8 cellular contexts compared by ENCODE assay signal in genomic region chr19:6739390-6739883, GRCh38. TPM values are rescaled to one million over a fixed set of nuclear protein-coding genes. Genes with fewer than 3 reads are reported as not detected.
DNase-seq lines count a peak whose midpoint lies in the region; ATAC-seq and TF ChIP-seq lines count a peak whose summit lies in the region.

TSS of gene TRIP10 (plus strand) at chr19:6739680. CDS start at chr19:6739762, 82 bp downstream.

- H2AFZ ChIP-seq in neuronal stem cell (ENCODE audit: low read length): peak within 1 kb of the TSS; percentile 90

- H2BK15ac ChIP-seq in neuronal stem cell (ENCODE audit: low read length): peak within 1 kb of the TSS; percentile 97

- peak within 1 kb of the TSS; percentile 79 for H3K4me2 ChIP-seq in neuronal stem cell (ENCODE audit: insufficient read depth, low read length, poor library complexity, severe bottlenecking)

- H2BK5ac ChIP-seq in neuronal stem cell (ENCODE audit: low read length): peak within 1 kb of the TSS; percentile 76

- H3K27ac ChIP-seq in C4-2B: peak within 1 kb of the TSS; percentile 76
- peak within 1 kb of the TSS; percentile 92 for H3K27ac ChIP-seq in SK-N-MC
- peak within 1 kb of the TSS; percentile 32 for H3K27ac ChIP-seq in neuronal stem cell (replicated peaks; ENCODE audit: low read length)

- no CpG with 5 or more reads among the region's 47 CpGs for WGBS in neuronal stem cell (ENCODE audit: extremely low coverage in 2 of 2, insufficient read length in 2 of 2, insufficient replicate concordance in 1 of 2), 2 donors

- H3K23ac ChIP-seq in neuronal stem cell (ENCODE audit: low read depth, low read length, poor library complexity): peak within 1 kb of the TSS; percentile 97

- H3K18ac ChIP-seq in neuronal stem cell (ENCODE audit: low read length): peak within 1 kb of the TSS; percentile 93

- TF ChIP-seq CTCF in C4-2B (conservative IDR thresholded peaks at IDR 0.05): no peak

- H3K4ac ChIP-seq in neuronal stem cell (ENCODE audit: low read length): no peak within 1 kb of the TSS

- H3K9ac ChIP-seq in SK-N-MC (ENCODE audit: insufficient read length) (peak within 1 kb of the TSS; percentile 78), neuronal stem cell (ENCODE audit: low read depth, low read length, poor library complexity) (peak within 1 kb of the TSS; percentile 75)

- H4K8ac ChIP-seq in neuronal stem cell (ENCODE audit: low read depth, low read length): no peak within 1 kb of the TSS

- no peak within 1 kb of the TSS for H3K14ac ChIP-seq in neuronal stem cell (ENCODE audit: low read length)

- no peak for ATAC-seq in GM18867 (IDR thresholded peaks at IDR 0.05; ENCODE audit: unreplicated experiment)

- DNase-seq in HuH-7 (ENCODE audit: low spot score) (peak; percentile 72), SK-N-MC (ENCODE audit: low read depth, low spot score) (no peak), germinal center (ENCODE audit: low spot score) (peak; percentile 93), neuronal stem cell (ENCODE audit: low spot score) (peak; percentile 79), stromal cell of bone marrow (ENCODE audit: low read depth) (peak; percentile 55)
- peak; percentile 78 for DNase-seq in activated naive CD4-positive, alpha-beta T cell treated with anti-CD3 and anti-CD28 coated beads, Interleukin-2, amount 50 U/mL, for 16 hours

- no peak within 1 kb of the TSS for H4K91ac ChIP-seq in neuronal stem cell (ENCODE audit: low read depth, low read length, poor library complexity)

- H3K36me3 ChIP-seq in SK-N-MC (ENCODE audit: insufficient read depth, low read length): peaks cover 13% of the 10 kb centered on the region; the same call in 1 of the 2 replicates
- H3K36me3 ChIP-seq in neuronal stem cell (replicated peaks in 1 of 2; ENCODE audit: control insufficient read depth in 2 of 2, insufficient read depth in 2 of 2, low read length in 2 of 2): peaks cover 0 to 6% of the 10 kb centered on the region in 2 donors

- peaks cover 2% of the 10 kb centered on the region for H3K79me1 ChIP-seq in neuronal stem cell (ENCODE audit: low read depth, low read length)

- peak within 1 kb of the TSS; percentile 92 for H2BK12ac ChIP-seq in neuronal stem cell (ENCODE audit: low read length)

- H3K9me3 ChIP-seq in SK-N-MC (ENCODE audit: low read depth, low read length): no peaks in the 10 kb centered on the region
- H3K9me3 ChIP-seq in neuronal stem cell (replicated peaks in 1 of 2; ENCODE audit: control insufficient read depth in 2 of 2, insufficient read depth in 1 of 2, low read depth in 1 of 2, low read length in 2 of 2): no peaks in the 10 kb centered on the region

- peak within 1 kb of the TSS; percentile 92 for H2BK120ac ChIP-seq in neuronal stem cell (ENCODE audit: low read depth, low read length)

- H3K4me1 ChIP-seq in neuronal stem cell (ENCODE audit: control insufficient read depth in 2 of 2, insufficient read depth in 1 of 2, low read depth in 1 of 2, low read length in 2 of 2): peaks cover 30 to 36% of the 10 kb centered on the region in 2 donors

- H3K4me3 ChIP-seq in SK-N-MC (peak within 1 kb of the TSS; percentile 91), neuronal stem cell (ENCODE audit: low read length in 2 of 2) (peak within 1 kb of the TSS; percentile 72 to 95)

- H3K27me3 ChIP-seq in neuronal stem cell (ENCODE audit: control insufficient read depth in 3 of 3, insufficient read depth in 3 of 3, low read depth in 1 of 3, low read length in 3 of 3): no peaks in the 10 kb centered on the region

- peak within 1 kb of the TSS; percentile 91 for H2AK5ac ChIP-seq in neuronal stem cell (ENCODE audit: low read depth, low read length)

RNA-seq across cellular contexts. Expression of gene TRIP10, which starts in this region (rescaled TPM):
- polyA plus RNA-seq in neuronal stem cell (2013, experiment 1 of 2): 49.7 TPM
- polyA plus RNA-seq in neuronal stem cell (2013, experiment 2 of 2): 50.0 TPM

Comparison
In these comparisons a context has a peak if more than half of its experiments do, and no peak if none do; other contexts are left out.
1. H3K27ac ChIP-seq: peak in every context shown above with its lines; median percentile 92 in SK-N-MC; 76 in C4-2B; 32 in neuronal stem cell.